8 cellular contexts compared by ENCODE assay signal in the genomic region with DNA sequence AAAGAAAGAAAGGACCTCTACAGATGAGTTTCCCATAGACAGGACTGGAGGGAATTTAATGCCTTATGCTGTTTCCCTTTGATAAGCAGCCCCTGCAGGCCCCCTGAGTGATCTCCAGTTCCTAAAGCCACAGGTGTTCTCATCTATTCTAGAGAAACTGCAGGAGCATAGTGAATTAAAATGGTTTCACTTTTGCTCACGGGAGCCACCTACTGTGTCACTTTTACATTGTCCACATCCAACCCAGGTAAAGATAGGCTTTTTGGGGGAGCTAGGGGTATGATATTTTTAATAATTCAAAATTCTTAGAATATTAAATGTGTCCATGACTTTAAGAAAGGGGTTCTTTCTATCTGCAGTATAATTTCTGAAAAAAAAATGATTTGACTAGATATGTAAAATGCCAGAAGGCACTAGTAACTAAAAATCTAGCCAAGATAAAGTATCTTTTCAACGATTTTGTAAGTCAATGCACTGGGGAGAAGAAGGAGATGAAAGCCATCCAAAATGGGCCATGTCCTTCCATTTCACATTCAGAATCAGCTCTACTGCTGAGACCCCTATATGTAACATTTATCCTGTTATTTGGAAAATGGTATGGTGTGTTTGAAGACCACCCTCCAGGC.
DNase-seq lines count a peak whose midpoint lies in the region; ATAC-seq and TF ChIP-seq lines count a peak whose summit lies in the region.

No MANE protein-coding gene starts in this region.

- no peak overlapping the region for H3K4me3 Mint-ChIP-seq in activated T-helper 2 cell treated with anti-CD3 and anti-CD28 coated beads, Interferon-gamma antibody, Interleukin-2, Interleukin-4, amounts not matched to agents 10 μg/mL and 5 μg/mL and 100 μg/mL, durations not matched to agents 14 hours and 24 hours and 36 hours (ENCODE audit: low read depth)

- DNase-seq in DMS53 treated with DMSO at 0.1 percent for 48 hours (lab: John Stamatoyannopoulos, UW; ENCODE audit: unreplicated experiment) (peak; percentile 17), NAMALWA (ENCODE audit: low spot score) (peak; percentile 61), adipocyte (ENCODE audit: low read depth) (peak; percentile 53), vagina (ENCODE audit: extremely low spot score in 2 of 2) (no peak)
- no peak for DNase-seq in effector CD4-positive, alpha-beta T cell
- DNase-seq in activated T-helper 2 cell treated with anti-CD3 and anti-CD28 coated beads, Interferon-gamma antibody, Interleukin-2, Interleukin-4, amounts not matched to agents 10 μg/mL and 5 μg/mL and 100 μg/mL, durations not matched to agents 14 hours and 24 hours and 36 hours (ENCODE audit: low spot score) = no peak

- H3K36me3 ChIP-seq in adipocyte (ENCODE audit: control insufficient read depth, insufficient read depth, low read length, severe bottlenecking) (no peaks in the 10 kb centered on the region), liver (ENCODE audit: control insufficient read depth in 4 of 4, insufficient read depth in 3 of 4, low read depth in 1 of 4, low read length in 3 of 4) (no peaks in the 10 kb centered on the region), vagina (no peaks in the 10 kb centered on the region)

- TF ChIP-seq POLR2A in vagina (IDR thresholded peaks at IDR 0.05) = no peak

- no peak overlapping the region for H3K4me3 ChIP-seq in adipocyte (ENCODE audit: low read length)
- no peak overlapping the region for H3K4me3 ChIP-seq in liver (ENCODE audit: low read depth in 1 of 3, low read length in 3 of 3)
- no peak overlapping the region for H3K4me3 ChIP-seq in vagina

- peaks cover 6% of the 10 kb centered on the region for H3K4me1 Mint-ChIP-seq in activated T-helper 2 cell treated with anti-CD3 and anti-CD28 coated beads, Interferon-gamma antibody, Interleukin-2, Interleukin-4, amounts not matched to agents 10 μg/mL and 5 μg/mL and 100 μg/mL, durations not matched to agents 14 hours and 24 hours and 36 hours (ENCODE audit: low read depth)

- H3K27ac Mint-ChIP-seq in activated T-helper 2 cell treated with anti-CD3 and anti-CD28 coated beads, Interferon-gamma antibody, Interleukin-2, Interleukin-4, amounts not matched to agents 10 μg/mL and 5 μg/mL and 100 μg/mL, durations not matched to agents 14 hours and 24 hours and 36 hours = no peak overlapping the region

- H3K9me3 ChIP-seq in adipocyte (ENCODE audit: control insufficient read depth, low read length) = peaks cover 7% of the 10 kb centered on the region
- no peaks in the 10 kb centered on the region for H3K9me3 ChIP-seq in liver (ENCODE audit: control insufficient read depth in 4 of 4, low read length in 3 of 4)
- H3K9me3 ChIP-seq in vagina = no peaks in the 10 kb centered on the region

- ATAC-seq in GM21381 (IDR thresholded peaks at IDR 0.05; ENCODE audit: unreplicated experiment) = peak; percentile 71

- WGBS in liver = 38% methylated on average over 2 of the region's 2 CpGs

- no peaks in the 10 kb centered on the region for H3K36me3 Mint-ChIP-seq in activated T-helper 2 cell treated with anti-CD3 and anti-CD28 coated beads, Interferon-gamma antibody, Interleukin-2, Interleukin-4, amounts not matched to agents 10 μg/mL and 5 μg/mL and 100 μg/mL, durations not matched to agents 14 hours and 24 hours and 36 hours (ENCODE audit: low read depth)

- peaks cover 33% of the 10 kb centered on the region for H3K27me3 Mint-ChIP-seq in activated T-helper 2 cell treated with anti-CD3 and anti-CD28 coated beads, Interferon-gamma antibody, Interleukin-2, Interleukin-4, amounts not matched to agents 10 μg/mL and 5 μg/mL and 100 μg/mL, durations not matched to agents 14 hours and 24 hours and 36 hours (ENCODE audit: low read depth)

- H3K27ac ChIP-seq in liver (ENCODE audit: low read depth in 1 of 2, low read length in 2 of 2) (no peak overlapping the region), vagina (no peak overlapping the region)

- TF ChIP-seq CTCF in liver (IDR thresholded peaks at IDR 0.05; ENCODE audit: low read depth, low read length, missing input control) (peak; percentile 17), vagina (IDR thresholded peaks at IDR 0.05) (no peak)

- TF ChIP-seq RAD21 in liver (IDR thresholded peaks at IDR 0.05) = peak; percentile 56 to 65

- H3K27me3 ChIP-seq in adipocyte (replicated peaks; ENCODE audit: control insufficient read depth, insufficient read depth, low read length) (no peaks in the 10 kb centered on the region), liver (ENCODE audit: control insufficient read depth in 4 of 4, insufficient read depth in 4 of 4, low read length in 3 of 4) (no peaks in the 10 kb centered on the region), vagina (no peaks in the 10 kb centered on the region)

- H3K9me3 Mint-ChIP-seq in activated T-helper 2 cell treated with anti-CD3 and anti-CD28 coated beads, Interferon-gamma antibody, Interleukin-2, Interleukin-4, amounts not matched to agents 10 μg/mL and 5 μg/mL and 100 μg/mL, durations not matched to agents 14 hours and 24 hours and 36 hours = no peaks in the 10 kb centered on the region

- intact Hi-C loops in vagina (cut with DNase I) = no loop called here
- intact Hi-C loops in activated T-helper 2 cell treated with anti-CD3 and anti-CD28 coated beads, Interferon-gamma antibody, Interleukin-2, Interleukin-4, amounts not matched to agents 10 μg/mL and 5 μg/mL and 100 μg/mL, durations not matched to agents 14 hours and 24 hours and 36 hours (cut with micrococcal nuclease) = loop anchor here (1.0 kb wide), 2 partner anchors 266 to 531 kb away; no protein-coding TSS in a partner anchor

- H3K9ac ChIP-seq in adipocyte (ENCODE audit: low read length) (no peak overlapping the region), liver (ENCODE audit: low read depth in 1 of 2, low read length in 2 of 2) (no peak overlapping the region)

- H3K4me1 ChIP-seq in adipocyte (ENCODE audit: control insufficient read depth, insufficient read depth, low read length) (peaks cover 23% of the 10 kb centered on the region), liver (ENCODE audit: control insufficient read depth in 4 of 4, insufficient read depth in 4 of 4, low read length in 3 of 4) (peaks cover 4 to 17% (median 8%) of the 10 kb centered on the region in 4 donors), vagina (no peaks in the 10 kb centered on the region)

TF ChIP-seq in liver, 16 proteins besides CTCF, POLR2A, EP300 and RAD21:
- TF ChIP-seq YY1 (IDR thresholded peaks at IDR 0.05) (peak; percentile 42), ATF3 (IDR thresholded peaks at IDR 0.05) (no peak)

Comparison
In these comparisons a context has a peak if more than half of its experiments do, and no peak if none do; other contexts are left out.
1. DNase-seq: peak in DMS53 treated with DMSO at 0.1 percent for 48 hours (single experiment), NAMALWA (single experiment) and adipocyte (single experiment); none in effector CD4-positive, alpha-beta T cell (single experiment), vagina (0 of 2) and activated T-helper 2 cell treated with anti-CD3 and anti-CD28 coated beads, Interferon-gamma antibody, Interleukin-2, Interleukin-4, amounts not matched to agents 10 μg/mL and 5 μg/mL and 100 μg/mL, durations not matched to agents 14 hours and 24 hours and 36 hours (single experiment).